ENCODE assay signal across 22 cellular contexts in genomic region chr4:43330288-43330687, GRCh38.
DNase-seq lines count a peak whose midpoint lies in the region; ATAC-seq, FAIRE-seq and TF ChIP-seq lines count a peak whose summit lies in the region.
"Had no signal": no experiment of that assay in that cellular context is flagged by ENCODE, and none has a peak within 500 bp of the region (broad histone marks: within the 10 kb centered on the region; RNA-seq: fewer than 3 reads in every experiment).

No MANE protein-coding gene starts in this region.

- ATAC-seq in foreskin keratinocyte: peak; percentile 83
- ATAC-seq: activated CD8-positive, alpha-beta T cell treated with anti-CD3 and anti-CD28 coated beads for 36 hours; left lung; mucosa of descending colon; WTC11 had no signal

- peak overlapping the region; percentile 34 for H3K27ac ChIP-seq in foreskin keratinocyte
- H3K27ac ChIP-seq: left lung had no signal

- H3K4me3 ChIP-seq in bronchial epithelial cell (ENCODE audit: low read depth, low read length) (no peak overlapping the region), HAP-1 (no peak overlapping the region)
- H3K4me3 ChIP-seq: left lung, mucosa of descending colon had no signal

- no peak for TF ChIP-seq CTCF in bronchial epithelial cell (IDR thresholded peaks at IDR 0.05; ENCODE audit: insufficient read depth, low read length, severe bottlenecking)
- no peak for TF ChIP-seq CTCF in foreskin keratinocyte (conservative IDR thresholded peaks at IDR 0.05)

- H3K9me3 ChIP-seq in HAP-1: no peaks in the 10 kb centered on the region

- H3K27me3 ChIP-seq in bronchial epithelial cell (ENCODE audit: control insufficient read depth, insufficient read depth, low read length) (no peaks in the 10 kb centered on the region), foreskin keratinocyte (no peaks in the 10 kb centered on the region), HAP-1 (ENCODE audit: low read depth) (no peaks in the 10 kb centered on the region)
- H3K27me3 ChIP-seq: left lung had no signal

- H3K4me1 ChIP-seq in foreskin keratinocyte (peaks cover 18% of the 10 kb centered on the region), HAP-1 (no peaks in the 10 kb centered on the region)
- H3K4me1 ChIP-seq: left lung had no signal

- in situ Hi-C loops in HAP-1 (cut with MboI; ENCODE audit: low sequenced_read_pairs): no loop called here

- DNase-seq in AG08396 (ENCODE audit: low spot score) (peak; percentile 5), LHCN-M2 (ENCODE audit: low read depth) (peak; percentile 52), bronchial epithelial cell (ENCODE audit: low read depth) (peak; percentile 95), foreskin keratinocyte (peak; percentile 75 to 88), NCI-H2107 treated with DMSO at 0.1 percent for 48 hours (lab: John Stamatoyannopoulos, UW; ENCODE audit: unreplicated experiment) (no peak), COLO829 (ENCODE audit: low spot score) (no peak), HAP-1 (ENCODE audit: low spot score in 2 of 2) (no peak), mesenteric fat pad (ENCODE audit: low spot score) (no peak)
- DNase-seq: ACHN; activated CD8-positive, alpha-beta T cell treated with anti-CD3 and anti-CD28 coated beads for 36 hours; activated naive CD4-positive, alpha-beta T cell treated with anti-CD3 and anti-CD28 coated beads, Interleukin-2, amount 10 ng/mL, durations not matched to agents 7 days and 5 days; activated T-cell treated with anti-CD3 and anti-CD28 coated beads, Interleukin-2, amount 50 U/mL, for 1 hour; CD4-positive, CD25-positive, alpha-beta regulatory T cell; DMS153; KBM-7; left lung; mucosa of descending colon; NCI-H2081; NCI-H526; SHP77 treated with DMSO at 0.1 percent for 48 hours had no signal

- no peak for FAIRE-seq in bronchial epithelial cell (lab: Jason Lieb, UNC)
- FAIRE-seq: colon had no signal

- H3K36me3 ChIP-seq in bronchial epithelial cell (ENCODE audit: control insufficient read depth, insufficient read depth, low read length) (no peaks in the 10 kb centered on the region), HAP-1 (replicated peaks) (no peaks in the 10 kb centered on the region)
- H3K36me3 ChIP-seq: left lung had no signal

Comparison
In these comparisons a context has a peak if more than half of its experiments do, and no peak if none do; other contexts are left out.
1. DNase-seq: peak in AG08396 (single experiment), LHCN-M2 (single experiment), bronchial epithelial cell (single experiment) and foreskin keratinocyte (2 of 2); none in NCI-H2107 treated with DMSO at 0.1 percent for 48 hours (single experiment), COLO829 (single experiment), HAP-1 (0 of 2) and mesenteric fat pad (single experiment).